Comparison of ENCODE assay signal across 8 cellular contexts in the genomic region with DNA sequence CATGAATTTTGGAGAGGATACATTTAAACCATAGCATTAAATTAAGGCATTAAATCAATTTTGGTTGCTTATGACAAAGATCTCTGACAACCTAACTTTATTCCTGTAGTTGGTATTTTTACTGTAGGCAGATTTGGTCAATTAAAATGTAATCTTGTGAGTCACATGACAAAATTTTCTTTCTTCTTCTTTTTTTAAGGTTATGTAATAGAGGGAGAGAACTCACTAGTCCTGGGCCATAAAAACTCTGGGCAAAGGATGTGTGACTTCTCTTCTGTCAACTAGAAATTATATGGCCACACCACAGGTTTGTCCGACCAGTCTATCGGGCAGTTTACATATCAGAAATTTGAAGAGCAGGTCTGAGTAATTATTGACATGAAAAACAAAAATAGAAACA.
"Had no signal": no experiment of that assay in that cellular context is flagged by ENCODE, and none has a peak within 500 bp of the region (broad histone marks: within the 10 kb centered on the region; RNA-seq: fewer than 3 reads in every experiment).

No MANE protein-coding gene starts in this region.

- DNase-seq: GDM1, GF-D8 had no signal

- H3K4me3 ChIP-seq: GM12878 had no signal

- FAIRE-seq: G401.6, GM12878, GM12891, GM12892, GM18507, GM19239 had no signal

- ATAC-seq: GM12878 had no signal
